9 cellular contexts compared by ENCODE assay signal in genomic region chr6:75275067-75275466, GRCh38. TPM values are rescaled to one million over a fixed set of nuclear protein-coding genes. Genes with fewer than 3 reads are reported as not detected.
DNase-seq lines count a peak whose midpoint lies in the region; ATAC-seq and TF ChIP-seq lines count a peak whose summit lies in the region.
"Had no signal": no experiment of that assay in that cellular context is flagged by ENCODE, and none has a peak within 500 bp of the region (broad histone marks: within the 10 kb centered on the region; RNA-seq: fewer than 3 reads in every experiment).

No MANE protein-coding gene starts in this region.

- peak overlapping the region; percentile 6 for H3K27ac Mint-ChIP-seq in CD4-positive, alpha-beta T cell

- in situ Hi-C loops in KBM-7 (cut with MboI; ENCODE audit: low pct_unique_long_range_greater_than_20kb, low sequenced_read_pairs) = no loop called here

- H3K9me3 ChIP-seq in CD4-positive, alpha-beta T cell (ENCODE audit: control insufficient read depth, low read length) = no peaks in the 10 kb centered on the region
- H3K9me3 ChIP-seq in left lung = no peaks in the 10 kb centered on the region

- no peak for TF ChIP-seq CTCF in CD4-positive, alpha-beta T cell (IDR thresholded peaks at IDR 0.05)
- no peak for TF ChIP-seq CTCF in left lung (IDR thresholded peaks at IDR 0.05)

- CTCF ChIA-PET in CD4-positive, alpha-beta T cell (lab: Charles Lee) = no interaction called here

- H3K36me3 Mint-ChIP-seq in CD4-positive, alpha-beta T cell (ENCODE audit: low read depth) = peaks cover 51% of the 10 kb centered on the region

- no peak for DNase-seq in CD4-positive, alpha-beta T cell
- peak; percentile 82 for DNase-seq in HT1080 (ENCODE audit: low read depth)
- DNase-seq in amniotic stem cell (lab: John Stamatoyannopoulos, UW) = peak; percentile 61
- no peak for DNase-seq in left lung
- DNase-seq in medulla oblongata (ENCODE audit: extremely low spot score) = no peak
- DNase-seq in NCI-H146 treated with DMSO at 0.1 percent for 48 hours (lab: John Stamatoyannopoulos, UW; ENCODE audit: unreplicated experiment) = no peak
- DNase-seq in KBM-7 = no peak
- DNase-seq: NCI-H2227 treated with DMSO at 0.1 percent for 48 hours had no signal

- H3K27me3 Mint-ChIP-seq in CD4-positive, alpha-beta T cell = no peaks in the 10 kb centered on the region

- no peaks in the 10 kb centered on the region for H3K9me3 Mint-ChIP-seq in CD4-positive, alpha-beta T cell

- peaks cover 83% of the 10 kb centered on the region for H3K4me1 Mint-ChIP-seq in CD4-positive, alpha-beta T cell (ENCODE audit: low read depth)

- no peaks in the 10 kb centered on the region for H3K36me3 ChIP-seq in left lung

- intact Hi-C loops in CD4-positive, alpha-beta T cell (cut with DNase I, micrococcal nuclease) = no loop called here
- intact Hi-C loops in left lung (cut with DNase I) = no loop called here

- no peak overlapping the region for H3K27ac ChIP-seq in CD4-positive, alpha-beta T cell (ENCODE audit: low read depth, low read length)
- H3K27ac ChIP-seq in left lung = no peak overlapping the region

- H3K27me3 ChIP-seq in CD4-positive, alpha-beta T cell (ENCODE audit: control insufficient read depth, insufficient read depth, low read length) = no peaks in the 10 kb centered on the region
- H3K27me3 ChIP-seq in left lung = no peaks in the 10 kb centered on the region

- no peak overlapping the region for H3K4me3 ChIP-seq in left lung

- no peak overlapping the region for H3K4me3 Mint-ChIP-seq in CD4-positive, alpha-beta T cell

- POLR2A ChIA-PET in CD4-positive, alpha-beta T cell (lab: Charles Lee) = interaction anchor here (1.0 to 1.3 kb wide), 2 partner anchors 9 to 10 kb away, joined by 4 read pairs; partner anchors contain the start of gene TMEM30A

- no peak for ATAC-seq in CD4-positive, alpha-beta T cell (ENCODE audit: poor library complexity)
- ATAC-seq in left lung (peak; percentile 40), HG02973 (IDR thresholded peaks at IDR 0.05; ENCODE audit: unreplicated experiment) (no peak)

- H3K4me1 ChIP-seq in left lung = peaks cover 37 to 86% of the 10 kb centered on the region in 2 donors

RNA-seq across cellular contexts. Expression of gene TMEM30A, which starts 9.5 kb away (rescaled TPM):
- total RNA-seq in CD4-positive, alpha-beta T cell = 10 to 100 TPM; 29.8 to 33.2 TPM
- 75.5 and 91.1 TPM in 2 replicates for total RNA-seq in HT1080 (2014; rRNA removed; shearing (Covaris generic))
- polyA plus RNA-seq in HT1080 (2015; cell fraction: cytosol; rRNA removed) = 178 and 217 TPM in 2 replicates
- polyA plus RNA-seq in HT1080 (2015; cell fraction: nucleus; rRNA removed) = 213 and 231 TPM in 2 replicates
- total RNA-seq in left lung = 100 to 1,000 TPM; 169 to 193 TPM

RNA-seq across cellular contexts. Expression of gene COX7A2, which starts 31.5 kb away (rescaled TPM):
- total RNA-seq in CD4-positive, alpha-beta T cell = 100 to 1,000 TPM; 189 to 195 TPM
- total RNA-seq in HT1080 (2014; rRNA removed; shearing (Covaris generic)) = 148 and 301 TPM in 2 replicates
- polyA plus RNA-seq in HT1080 (2015; cell fraction: cytosol; rRNA removed) = 339 and 971 TPM in 2 replicates
- 140 and 162 TPM in 2 replicates for polyA plus RNA-seq in HT1080 (2015; cell fraction: nucleus; rRNA removed)
- 100 to 1,000 TPM; 316 to 322 TPM for total RNA-seq in left lung

Comparison
In these comparisons a context has a peak if more than half of its experiments do, and no peak if none do; other contexts are left out.
1. DNase-seq: peak in HT1080 (single experiment) and amniotic stem cell (single experiment); none in CD4-positive, alpha-beta T cell (0 of 10), left lung (0 of 2), medulla oblongata (single experiment), NCI-H146 treated with DMSO at 0.1 percent for 48 hours (single experiment) and KBM-7 (single experiment).